In genomic region chr5:43802119-43802518, GRCh38 we compare ENCODE assay signal across 20 cellular contexts.
DNase-seq lines count a peak whose midpoint lies in the region; ATAC-seq and TF ChIP-seq lines count a peak whose summit lies in the region.
"Had no signal": no experiment of that assay in that cellular context is flagged by ENCODE, and none has a peak within 500 bp of the region (broad histone marks: within the 10 kb centered on the region; RNA-seq: fewer than 3 reads in every experiment).

No MANE protein-coding gene starts in this region.

- TF ChIP-seq EP300 in transverse colon (IDR thresholded peaks at IDR 0.05; ENCODE audit: low read depth), result no peak

- in situ Hi-C loops in transverse colon (cut with MboI; ENCODE audit: low pct_ligation_motif_present in 1 of 4, low pct_unique_long_range_greater_than_20kb in 1 of 4, low sequenced_read_pairs in 3 of 4), result no loop called here

- H3K36me3 ChIP-seq in transverse colon, result no peaks in the 10 kb centered on the region
- H3K36me3 ChIP-seq: heart right ventricle, uterus had no signal

- WGBS in transverse colon (ENCODE audit: low coverage in 1 of 2), 2 donors, result 38 to 56% methylated on average over 1 of the region's 1 CpG

- no peaks in the 10 kb centered on the region for H3K4me1 ChIP-seq in transverse colon
- H3K4me1 ChIP-seq: heart right ventricle, uterus had no signal

- DNase-seq in AG20443 (ENCODE audit: low spot score) (peak; percentile 77), M059J (ENCODE audit: low read depth) (peak; percentile 63), cardiac fibroblast (ENCODE audit: low read depth in 2 of 2) (peak; percentile 12 to 53), kidney glomerular epithelial cell (lab: John Stamatoyannopoulos, UW) (peak; percentile 10), transverse colon (no peak)
- no peak for DNase-seq in activated T-cell treated with anti-CD3 and anti-CD28 coated beads, Interleukin-2, amount 50 U/mL, for 1 hour
- no peak for DNase-seq in stimulated activated naive CD4-positive, alpha-beta T cell (lab: John Stamatoyannopoulos, UW)
- DNase-seq: activated CD8-positive, alpha-beta T cell treated with anti-CD3 and anti-CD28 coated beads, Interleukin-2, amount 10 ng/mL, durations not matched to agents 7 days and 5 days; heart right ventricle; left colon; mucosa of descending colon; NCI-H187; NCI-H510A treated with DMSO at 0.1 percent for 48 hours; OCI-M1; SK-N-SH; stimulated activated naive CD8-positive, alpha-beta T cell treated with anti-CD3 and anti-CD28 coated beads, Interleukin-15, Interleukin-2, amounts not matched to agents 100 U/mL and 50 U/mL, for 24 hours; uterus had no signal

- intact Hi-C loops in transverse colon (cut with DNase I; ENCODE audit: low total_unique reads), result no loop called here

- H3K4me3 ChIP-seq in cardiac fibroblast (replicated peaks in 1 of 2; ENCODE audit: low read depth in 2 of 2, low read length in 2 of 2) (no peak overlapping the region), transverse colon (no peak overlapping the region)
- H3K4me3 ChIP-seq: heart right ventricle, mucosa of descending colon, uterus had no signal

- TF ChIP-seq POLR2A in transverse colon (IDR thresholded peaks at IDR 0.05), result no peak

- ATAC-seq in HG02981 (IDR thresholded peaks at IDR 0.05; ENCODE audit: unreplicated experiment), result no peak
- ATAC-seq: activated CD8-positive, alpha-beta T cell treated with anti-CD3 and anti-CD28 coated beads, Interleukin-2, amount 10 ng/mL, durations not matched to agents 7 days and 5 days; heart right ventricle; left colon; mucosa of descending colon; stimulated activated naive CD8-positive, alpha-beta T cell treated with anti-CD3 and anti-CD28 coated beads, Interleukin-15, Interleukin-2, amounts not matched to agents 100 U/mL and 50 U/mL, for 24 hours had no signal

- H3K27ac ChIP-seq in transverse colon, result no peak overlapping the region
- H3K27ac ChIP-seq: heart right ventricle, parathyroid adenoma, uterus, VCaP had no signal

- H3K9me3 ChIP-seq in transverse colon, result no peaks in the 10 kb centered on the region
- H3K9me3 ChIP-seq: SK-N-SH, uterus had no signal

- H3K27me3 ChIP-seq in transverse colon, result no peaks in the 10 kb centered on the region
- H3K27me3 ChIP-seq: heart right ventricle, uterus had no signal

- TF ChIP-seq CTCF in cardiac fibroblast (IDR thresholded peaks at IDR 0.05; ENCODE audit: low read depth, low read length) (no peak), transverse colon (IDR thresholded peaks at IDR 0.05) (no peak)

Comparison
In these comparisons a context has a peak if more than half of its experiments do, and no peak if none do; other contexts are left out.
1. DNase-seq: peak in AG20443 (single experiment), M059J (single experiment), cardiac fibroblast (2 of 2) and kidney glomerular epithelial cell (single experiment); none in transverse colon (single experiment), activated T-cell treated with anti-CD3 and anti-CD28 coated beads, Interleukin-2, amount 50 U/mL, for 1 hour (single experiment) and stimulated activated naive CD4-positive, alpha-beta T cell (0 of 6).